ENCODE assay signal across 27 cellular contexts in the genomic region with DNA sequence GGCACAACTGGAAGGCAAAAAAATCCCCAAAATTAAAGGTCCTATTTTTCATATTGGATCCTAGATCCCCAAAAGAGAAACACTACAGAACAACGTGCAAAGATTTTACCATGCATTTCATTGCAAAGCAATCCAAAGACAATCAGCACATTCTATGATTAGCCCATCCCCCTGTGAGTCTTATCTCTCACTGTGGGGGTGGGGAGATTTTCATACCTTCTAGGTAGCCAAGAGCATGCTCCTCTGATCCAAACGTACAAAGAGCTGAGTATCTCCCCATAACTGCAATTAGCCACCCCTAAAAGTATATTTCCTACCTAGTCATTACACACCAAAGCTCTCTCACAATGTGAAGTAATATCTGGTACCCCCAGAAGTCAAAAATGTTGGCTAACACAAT.
"Had no signal": no experiment of that assay in that cellular context is flagged by ENCODE, and none has a peak within 500 bp of the region (broad histone marks: within the 10 kb centered on the region; RNA-seq: fewer than 3 reads in every experiment).

No MANE protein-coding gene starts in this region.

- H3K4me3 Mint-ChIP-seq: activated CD8-positive, alpha-beta T cell treated with anti-CD3 and anti-CD28 coated beads for 36 hours; activated naive CD4-positive, alpha-beta T cell treated with anti-CD3 and anti-CD28 coated beads for 36 hours; activated naive CD4-positive, alpha-beta T cell treated with anti-CD3 and anti-CD28 coated beads, Interleukin-2, amount 50 U/mL, for 24 hours; activated naive CD8-positive, alpha-beta T cell treated with anti-CD3 and anti-CD28 coated beads, Interleukin-2, amount 10 ng/mL, durations not matched to agents 7 days and 5 days; activated T-cell treated with anti-CD3 and anti-CD28 coated beads, Interleukin-2, amount 50 U/mL, for 4 hours; central memory CD8-positive, alpha-beta T cell; dendritic cell treated with granulocyte-macrophage colony-stimulating factor and Interleukin-4, amounts not matched to agents 40 ng/mL and 50 ng/mL, for 4 days; endodermal cell; WTC11 had no signal

- H3K9me3 Mint-ChIP-seq: activated CD8-positive, alpha-beta T cell treated with anti-CD3 and anti-CD28 coated beads for 36 hours; activated naive CD4-positive, alpha-beta T cell treated with anti-CD3 and anti-CD28 coated beads, Interleukin-2, amount 50 U/mL, for 24 hours; activated T-helper 2 cell treated with anti-CD3 and anti-CD28 coated beads, Interferon-gamma antibody, Interleukin-2, Interleukin-4, amounts not matched to agents 10 μg/mL and 5 μg/mL and 100 μg/mL, durations not matched to agents 14 hours and 24 hours and 36 hours; central memory CD8-positive, alpha-beta T cell; dendritic cell treated with granulocyte-macrophage colony-stimulating factor and Interleukin-4, amounts not matched to agents 40 ng/mL and 50 ng/mL, for 4 days had no signal

- H3K4me1 ChIP-seq: gastrocnemius medialis, heart left ventricle had no signal

- H3K4me3 ChIP-seq: coronary artery, dorsolateral prefrontal cortex, gastrocnemius medialis, heart left ventricle had no signal

- H3K27me3 ChIP-seq: brain microvascular endothelial cell, dorsolateral prefrontal cortex, gastrocnemius medialis, heart left ventricle had no signal

- H3K9me3 ChIP-seq: gastrocnemius medialis, heart left ventricle had no signal

- H3K27ac ChIP-seq: brain microvascular endothelial cell, coronary artery, dorsolateral prefrontal cortex, gastrocnemius medialis, heart left ventricle, VCaP had no signal

- H3K4me1 Mint-ChIP-seq: activated naive CD4-positive, alpha-beta T cell treated with anti-CD3 and anti-CD28 coated beads, Interleukin-2, amount 50 U/mL, for 24 hours; central memory CD8-positive, alpha-beta T cell; endodermal cell; WTC11 had no signal

- H3K36me3 ChIP-seq: brain microvascular endothelial cell, gastrocnemius medialis, heart left ventricle had no signal

- H3K27me3 Mint-ChIP-seq: activated CD8-positive, alpha-beta T cell treated with anti-CD3 and anti-CD28 coated beads for 36 hours; activated naive CD4-positive, alpha-beta T cell treated with anti-CD3 and anti-CD28 coated beads, Interleukin-2, amount 50 U/mL, for 24 hours had no signal

- ATAC-seq: activated CD8-positive, alpha-beta T cell treated with anti-CD3 and anti-CD28 coated beads for 36 hours; activated T-cell treated with anti-CD3 and anti-CD28 coated beads, Interleukin-2, amount 50 U/mL, for 4 hours; gastrocnemius medialis; heart left ventricle; WTC11 had no signal

- H3K27ac Mint-ChIP-seq: activated CD8-positive, alpha-beta T cell treated with anti-CD3 and anti-CD28 coated beads for 36 hours; activated naive CD4-positive, alpha-beta T cell treated with anti-CD3 and anti-CD28 coated beads for 36 hours; activated naive CD4-positive, alpha-beta T cell treated with anti-CD3 and anti-CD28 coated beads, Interleukin-2, amount 50 U/mL, for 24 hours; activated naive CD8-positive, alpha-beta T cell treated with anti-CD3 and anti-CD28 coated beads, Interleukin-2, amount 10 ng/mL, durations not matched to agents 7 days and 5 days; activated T-helper 2 cell treated with anti-CD3 and anti-CD28 coated beads, Interferon-gamma antibody, Interleukin-2, Interleukin-4, amounts not matched to agents 10 μg/mL and 5 μg/mL and 100 μg/mL, durations not matched to agents 14 hours and 24 hours and 36 hours; dendritic cell treated with granulocyte-macrophage colony-stimulating factor and Interleukin-4, amounts not matched to agents 40 ng/mL and 50 ng/mL, for 4 days; endodermal cell; WTC11 had no signal

- DNase-seq: activated CD4-positive, alpha-beta T cell treated with anti-CD3 and anti-CD28 coated beads for 48 hours; activated CD4-positive, alpha-beta T cell treated with anti-CD3 and anti-CD28 coated beads, Interleukin-2, amount 50 U/mL, for 1 hour; activated CD4-positive, alpha-beta T cell treated with anti-CD3 and anti-CD28 coated beads, Interleukin-2, amount 50 U/mL, for 48 hours; activated CD8-positive, alpha-beta memory T cell treated with anti-CD3 and anti-CD28 coated beads for 24 hours; activated CD8-positive, alpha-beta T cell treated with anti-CD3 and anti-CD28 coated beads for 36 hours; activated effector memory CD4-positive, alpha-beta T cell treated with anti-CD3 and anti-CD28 coated beads, Interleukin-2, amount 50 U/mL, for 16 hours; activated naive CD4-positive, alpha-beta T cell treated with anti-CD3 and anti-CD28 coated beads for 36 hours; activated naive CD8-positive, alpha-beta T cell treated with anti-CD3 and anti-CD28 coated beads, Interleukin-2, amount 10 ng/mL, durations not matched to agents 7 days and 5 days; activated T-cell treated with anti-CD3 and anti-CD28 coated beads, Interleukin-2, amount 50 U/mL, for 4 hours; amniotic stem cell; anterior cingulate cortex; brain microvascular endothelial cell; dorsolateral prefrontal cortex; effector memory CD4-positive, alpha-beta T cell; endodermal cell; foreskin fibroblast; gastrocnemius medialis; glutamatergic neuron; heart left ventricle; T-helper 2 cell had no signal

- H3K36me3 Mint-ChIP-seq: activated naive CD4-positive, alpha-beta T cell treated with anti-CD3 and anti-CD28 coated beads, Interleukin-2, amount 50 U/mL, for 24 hours; activated naive CD8-positive, alpha-beta T cell treated with anti-CD3 and anti-CD28 coated beads, Interleukin-2, amount 10 ng/mL, durations not matched to agents 7 days and 5 days had no signal
